In genomic region chr12:10362325-10362724, GRCh38 we compare ENCODE assay signal across 14 cellular contexts. TPM values are rescaled to one million over a fixed set of nuclear protein-coding genes. Genes with fewer than 3 reads are reported as not detected.
A peak's percentile ranks its signal among the peaks of the same experiment; 100 is the strongest.
DNase-seq lines count a peak whose midpoint lies in the region; ATAC-seq, FAIRE-seq and TF ChIP-seq lines count a peak whose summit lies in the region.
"Had no signal": no experiment of that assay in that cellular context is flagged by ENCODE, and none has a peak within 500 bp of the region (broad histone marks: within the 10 kb centered on the region; RNA-seq: fewer than 3 reads in every experiment).

No MANE protein-coding gene starts in this region.

- H3K14ac ChIP-seq in H1 (ENCODE audit: insufficient read length) = no peak overlapping the region

- H3K27ac ChIP-seq in C4-2B (peak overlapping the region; percentile 84; the same call in 1 of the 2 replicates), H1 (ENCODE audit: low read depth, low read length) (no peak overlapping the region), osteoblast (ENCODE audit: low read depth, low read length) (no peak overlapping the region)

- H2BK15ac ChIP-seq in H1 (ENCODE audit: low read length) = no peak overlapping the region

- TF ChIP-seq CTCF in C4-2B (conservative IDR thresholded peaks at IDR 0.05) = no peak
- no peak for TF ChIP-seq CTCF in H1 (IDR thresholded peaks at IDR 0.05; ENCODE audit: control extremely low read depth in 1 of 3, insufficient read depth in 1 of 3, low read depth in 1 of 3, low read length in 3 of 3)
- TF ChIP-seq CTCF in osteoblast (IDR thresholded peaks at IDR 0.05; ENCODE audit: extremely low read depth, low read depth, low read length) = no peak

- H3K9ac ChIP-seq in H1 (replicated peaks in 1 of 4; ENCODE audit: extremely low read depth in 1 of 4, low read depth in 3 of 4, low read length in 3 of 4) = no peak overlapping the region

- DNase-seq in NAMALWA (ENCODE audit: low spot score) (peak; percentile 12), H1 (ENCODE audit: low read depth in 1 of 2, low spot score in 2 of 2) (no peak), osteoblast (ENCODE audit: insufficient read length, low spot score, missing footprints) (no peak), H54 (ENCODE audit: insufficient read length, low spot score) (no peak), AG20443 (ENCODE audit: low spot score) (no peak), T1000 (lab: John Stamatoyannopoulos, UW) (no peak)
- DNase-seq: CD4-positive, CD25-positive, alpha-beta regulatory T cell had no signal

- no peak overlapping the region for H3K18ac ChIP-seq in H1 (ENCODE audit: extremely low read depth, low read length)

- no peak for TF ChIP-seq EP300 in H1 (IDR thresholded peaks at IDR 0.05; ENCODE audit: borderline replicate concordance in 1 of 2, low read depth in 2 of 2, low read length in 2 of 2)

- H4K5ac ChIP-seq in H1 (ENCODE audit: insufficient read length, low read depth, low read length) = no peak overlapping the region

- H2BK12ac ChIP-seq in H1 (ENCODE audit: low read depth, low read length) = no peak overlapping the region

- H3K23me2 ChIP-seq in H1 (ENCODE audit: low read depth, low read length) = peaks cover 5% of the 10 kb centered on the region

- H3K4me3 ChIP-seq in H1 (ENCODE audit: extremely low read depth in 1 of 4, insufficient read depth in 2 of 4, low read depth in 3 of 4, low read length in 4 of 4) = no peak overlapping the region
- H3K4me3 ChIP-seq in osteoblast (ENCODE audit: insufficient read depth, low read length) = no peak overlapping the region

- H2AK5ac ChIP-seq in H1 (ENCODE audit: low read depth, low read length) = no peak overlapping the region

- H3K4me1 ChIP-seq in H1 (replicated peaks in 1 of 4; ENCODE audit: control insufficient read depth in 3 of 4, insufficient read depth in 4 of 4, low read length in 3 of 4) (peaks cover 14 to 33% (median 20%) of the 10 kb centered on the region in 4 experiments; a peak in 6 of 7 replicates), osteoblast (ENCODE audit: insufficient read depth, low read length) (peaks cover 50% of the 10 kb centered on the region)

- peaks cover 0 to under 1% of the 10 kb centered on the region in 2 experiments; a peak in 2 of 4 replicates for H3K9me3 ChIP-seq in H1 (ENCODE audit: insufficient read depth in 2 of 2, low read depth in 1 of 2, low read length in 1 of 2)
- H3K9me3 ChIP-seq in osteoblast (ENCODE audit: low read depth, low read length) = no peaks in the 10 kb centered on the region

- no peak overlapping the region for H4K91ac ChIP-seq in H1 (replicated peaks; ENCODE audit: insufficient read length, low read length)

- H4K8ac ChIP-seq in H1 (ENCODE audit: extremely low read depth, insufficient read depth, low read length) = no peak overlapping the region

- no peaks in the 10 kb centered on the region for H3K36me3 ChIP-seq in H1 (ENCODE audit: control insufficient read depth in 2 of 4, insufficient read depth in 4 of 4, low read length in 3 of 4)
- H3K36me3 ChIP-seq in osteoblast (ENCODE audit: insufficient read depth, low read length) = no peaks in the 10 kb centered on the region

- H3K23ac ChIP-seq in H1 (ENCODE audit: insufficient read length) = no peak overlapping the region

- H3K79me2 ChIP-seq in H1 (ENCODE audit: control insufficient read depth in 1 of 2, insufficient read depth in 2 of 2, low read length in 2 of 2) = no peaks in the 10 kb centered on the region
- H3K79me2 ChIP-seq in osteoblast (ENCODE audit: insufficient read depth, low read length) = no peaks in the 10 kb centered on the region

- no peaks in the 10 kb centered on the region for H3K79me1 ChIP-seq in H1 (ENCODE audit: low read depth, low read length)

- no peaks in the 10 kb centered on the region for H3K27me3 ChIP-seq in H1 (replicated peaks in 1 of 4; ENCODE audit: control insufficient read depth in 3 of 4, extremely low read depth in 1 of 4, insufficient read depth in 3 of 4, low read length in 3 of 4)
- no peaks in the 10 kb centered on the region for H3K27me3 ChIP-seq in osteoblast (ENCODE audit: insufficient read depth, low read length)

- TF ChIP-seq RAD21 in H1 (IDR thresholded peaks at IDR 0.05 in 1 of 2, conservative IDR thresholded peaks at IDR 0.05 in 1 of 2; ENCODE audit: low read depth in 2 of 2, low read length in 2 of 2) = no peak

- H4K20me1 ChIP-seq in H1 (replicated peaks in 1 of 2; ENCODE audit: control insufficient read depth in 1 of 2, insufficient read depth in 2 of 2, low read length in 2 of 2) (no peaks in the 10 kb centered on the region), osteoblast (ENCODE audit: insufficient read depth, low read length) (no peaks in the 10 kb centered on the region)

- WGBS in H1 (ENCODE audit: extremely low coverage in 1 of 2, insufficient coverage in 1 of 2, insufficient read length in 1 of 2, insufficient replicate concordance in 2 of 2, low coverage in 1 of 2, low lambda C conversion rate in 2 of 2, missing lambda C conversion rate in 1 of 2), 2 experiments = 65% methylated on average over 3 of the region's 3 CpGs; no CpG with 5 or more reads in 1 of the 2 experiments

- H2BK20ac ChIP-seq in H1 (ENCODE audit: low read length) = no peak overlapping the region; the same call in 1 of the 2 replicates

- CTCF ChIA-PET in H1 (lab: Charles Lee; ENCODE audit: partially characterized antibody) = no interaction called here

- no peak for FAIRE-seq in H1 (lab: Jason Lieb, UNC)
- no peak for FAIRE-seq in H54 (lab: Jason Lieb, UNC)
- FAIRE-seq: frontal cortex had no signal

- POLR2A ChIA-PET in H1 (lab: Charles Lee; ENCODE audit: partially characterized antibody) = no interaction called here

- H3K4me2 ChIP-seq in H1 (ENCODE audit: insufficient read depth in 1 of 2, low read depth in 2 of 2, low read length in 2 of 2) (no peak overlapping the region; a peak in 1 of 4 replicates), osteoblast (ENCODE audit: insufficient read depth, low read length) (peak overlapping the region; percentile 93)

- H2BK5ac ChIP-seq in H1 (ENCODE audit: low read depth, low read length) = no peak overlapping the region

- no peak overlapping the region for H2BK120ac ChIP-seq in H1 (replicated peaks; ENCODE audit: low read depth, low read length)

- H3K56ac ChIP-seq in H1 (replicated peaks; ENCODE audit: insufficient read length, low read depth, low read length) = no peak overlapping the region

- no peak overlapping the region for H3K4ac ChIP-seq in H1 (replicated peaks; ENCODE audit: insufficient read length, low read depth, low read length)

- no peak for ATAC-seq in GM19455 (IDR thresholded peaks at IDR 0.05; ENCODE audit: unreplicated experiment)

- TF ChIP-seq POLR2A in H1 (IDR thresholded peaks at IDR 0.05; ENCODE audit: control extremely low read depth in 1 of 2, low read depth in 2 of 2, low read length in 2 of 2) = no peak
- no peak for TF ChIP-seq POLR2A in H54 (IDR thresholded peaks at IDR 0.05; ENCODE audit: low read depth, low read length)

- H2AFZ ChIP-seq in H1 (ENCODE audit: low read length) = 0 out of 2 replicates have a peak overlapping the region, but pooled peaks have one; percentile 65
- peak overlapping the region; percentile 38 for H2AFZ ChIP-seq in osteoblast (ENCODE audit: low read length)

TF ChIP-seq in H1, 55 proteins besides CTCF, POLR2A, EP300 and RAD21 (continues in another document):
- no peak for TF ChIP-seq BACH1 (IDR thresholded peaks at IDR 0.05; ENCODE audit: low read length)

RNA-seq across cellular contexts. Expression of gene KLRK1, which starts 27.5 kb away (rescaled TPM):
- total RNA-seq in H1 (2021; fragmentation: NEBNext Ultra II Directional; extraction: Animal tissue kit (Norgen Biotek cat#: 25700)) = not detected in 2 replicates
- not detected in 2 replicates for polyA plus RNA-seq in H1 (2011; rRNA removed)
- not detected for polyA plus RNA-seq in H1 (2011; cell fraction: cytosol; rRNA removed)
- not detected for polyA plus RNA-seq in H1 (2011; cell fraction: nucleus; rRNA removed)
- not detected in 4 replicates for polyA plus RNA-seq in H1 (2012, experiment 1 of 2)
- not detected for polyA plus RNA-seq in H1 (2012, experiment 2 of 2)
- not detected for polyA plus RNA-seq in H1 (2013, experiment 1 of 2)
- polyA plus RNA-seq in H1 (2013, experiment 2 of 2) = not detected
- polyA minus RNA-seq in H1 (2011; rRNA and poly(A)+ RNA removed) = not detected in 2 replicates
- not detected for polyA minus RNA-seq in H1 (2011; cell fraction: cytosol; rRNA and poly(A)+ RNA removed)
- 0.40 TPM for polyA minus RNA-seq in H1 (2011; cell fraction: nucleus; rRNA and poly(A)+ RNA removed)
- total RNA-seq in osteoblast = under 0.01 TPM in 1 of 2 replicates, not detected in the other
- total RNA-seq: lung microvascular endothelial cell, RPMI7951 had no signal

RNA-seq across cellular contexts. Expression of gene KLRC4, which starts 47.2 kb away (rescaled TPM):
- not detected in 2 replicates for total RNA-seq in H1 (2021; fragmentation: NEBNext Ultra II Directional; extraction: Animal tissue kit (Norgen Biotek cat#: 25700))
- not detected in 2 replicates for polyA plus RNA-seq in H1 (2011; rRNA removed)
- not detected for polyA plus RNA-seq in H1 (2011; cell fraction: cytosol; rRNA removed)
- polyA plus RNA-seq in H1 (2011; cell fraction: nucleus; rRNA removed) = not detected
- polyA plus RNA-seq in H1 (2012, experiment 1 of 2) = not detected in 4 replicates
- not detected for polyA plus RNA-seq in H1 (2012, experiment 2 of 2)
- polyA plus RNA-seq in H1 (2013, experiment 1 of 2) = not detected
- not detected for polyA plus RNA-seq in H1 (2013, experiment 2 of 2)
- not detected in 2 replicates for polyA minus RNA-seq in H1 (2011; rRNA and poly(A)+ RNA removed)
- not detected for polyA minus RNA-seq in H1 (2011; cell fraction: cytosol; rRNA and poly(A)+ RNA removed)
- not detected for polyA minus RNA-seq in H1 (2011; cell fraction: nucleus; rRNA and poly(A)+ RNA removed)
- not detected in 2 replicates for total RNA-seq in osteoblast
- total RNA-seq: activated T-helper 2 cell treated with anti-CD3 and anti-CD28 coated beads, Interferon-gamma antibody, Interleukin-2, Interleukin-4, amounts not matched to agents 10 μg/mL and 5 μg/mL and 100 μg/mL, durations not matched to agents 14 hours and 24 hours and 36 hours; CD4-positive, CD25-positive, alpha-beta regulatory T cell; frontal cortex; lung microvascular endothelial cell; RPMI7951; skeletal muscle tissue had no signal
- polyA plus RNA-seq: CD4-positive, CD25-positive, alpha-beta regulatory T cell had no signal

RNA-seq across cellular contexts. Expression of gene KLRD1, which starts 54.7 kb away (rescaled TPM):
- total RNA-seq in H1 (2021; fragmentation: NEBNext Ultra II Directional; extraction: Animal tissue kit (Norgen Biotek cat#: 25700)) = 0.06 TPM in 1 of 2 replicates, not detected in the other
- under 0.01 and 0.02 TPM in 2 replicates for polyA plus RNA-seq in H1 (2011; rRNA removed)
- polyA plus RNA-seq in H1 (2011; cell fraction: cytosol; rRNA removed) = 0.01 TPM
- 0.16 TPM for polyA plus RNA-seq in H1 (2011; cell fraction: nucleus; rRNA removed)
- polyA plus RNA-seq in H1 (2012, experiment 1 of 2) = 0.01 TPM in 1 of 4 replicates, not detected in the others
- not detected for polyA plus RNA-seq in H1 (2012, experiment 2 of 2)
- polyA plus RNA-seq in H1 (2013, experiment 1 of 2) = under 0.01 TPM
- under 0.01 TPM for polyA plus RNA-seq in H1 (2013, experiment 2 of 2)
- 0.03 TPM in 1 of 2 replicates, not detected in the other for polyA minus RNA-seq in H1 (2011; rRNA and poly(A)+ RNA removed)
- not detected for polyA minus RNA-seq in H1 (2011; cell fraction: cytosol; rRNA and poly(A)+ RNA removed)
- not detected for polyA minus RNA-seq in H1 (2011; cell fraction: nucleus; rRNA and poly(A)+ RNA removed)
- total RNA-seq in osteoblast = 0.29 and 0.36 TPM in 2 replicates
- total RNA-seq: RPMI7951 had no signal

RNA-seq across cellular contexts. Expression of gene KLRC3, which starts 58.1 kb away (rescaled TPM):
- total RNA-seq in H1 (2021; fragmentation: NEBNext Ultra II Directional; extraction: Animal tissue kit (Norgen Biotek cat#: 25700)) = not detected in 2 replicates
- not detected in 2 replicates for polyA plus RNA-seq in H1 (2011; rRNA removed)
- not detected for polyA plus RNA-seq in H1 (2011; cell fraction: cytosol; rRNA removed)
- not detected for polyA plus RNA-seq in H1 (2011; cell fraction: nucleus; rRNA removed)
- polyA plus RNA-seq in H1 (2012, experiment 1 of 2) = not detected in 4 replicates
- polyA plus RNA-seq in H1 (2012, experiment 2 of 2) = not detected
- not detected for polyA plus RNA-seq in H1 (2013, experiment 1 of 2)
- not detected for polyA plus RNA-seq in H1 (2013, experiment 2 of 2)
- not detected in 2 replicates for polyA minus RNA-seq in H1 (2011; rRNA and poly(A)+ RNA removed)
- polyA minus RNA-seq in H1 (2011; cell fraction: cytosol; rRNA and poly(A)+ RNA removed) = not detected
- polyA minus RNA-seq in H1 (2011; cell fraction: nucleus; rRNA and poly(A)+ RNA removed) = not detected
- total RNA-seq in osteoblast = 0.72 TPM in 1 of 2 replicates, not detected in the other
- total RNA-seq: activated T-helper 2 cell treated with anti-CD3 and anti-CD28 coated beads, Interferon-gamma antibody, Interleukin-2, Interleukin-4, amounts not matched to agents 10 μg/mL and 5 μg/mL and 100 μg/mL, durations not matched to agents 14 hours and 24 hours and 36 hours; CD4-positive, CD25-positive, alpha-beta regulatory T cell; lung microvascular endothelial cell; skeletal muscle tissue had no signal
- polyA plus RNA-seq: CD4-positive, CD25-positive, alpha-beta regulatory T cell had no signal
